ENCODE assay signal across 8 cellular contexts in genomic region chr3:106609666-106610301, GRCh38.
A peak's percentile ranks its signal among the peaks of the same experiment; 100 is the strongest.
DNase-seq lines count a peak whose midpoint lies in the region; ATAC-seq, FAIRE-seq and TF ChIP-seq lines count a peak whose summit lies in the region.

No MANE protein-coding gene starts in this region.

- ATAC-seq in A549: peak; percentile 82 to 89; a peak in 4 of 6 replicates
- peak; percentile 84 for ATAC-seq in GM18511 (IDR thresholded peaks at IDR 0.05; ENCODE audit: unreplicated experiment)
- ATAC-seq in HG03066 (IDR thresholded peaks at IDR 0.05; ENCODE audit: low read depth, unreplicated experiment): peak; percentile 86
- peak; percentile 65 for ATAC-seq in central memory CD8-positive, alpha-beta T cell (replicated peaks; ENCODE audit: extremely low read depth, poor library complexity, severe bottlenecking)
- peak; percentile 71 for ATAC-seq in left colon

- no peak overlapping the region for H3K4me3 Mint-ChIP-seq in central memory CD8-positive, alpha-beta T cell

- TF ChIP-seq CTCF in A549 (IDR thresholded peaks at IDR 0.05): peak; percentile 88

- H3K4me3 ChIP-seq in A549: no peak overlapping the region

- WGBS in A549 (ENCODE audit: missing lambda C conversion rate): 10% methylated on average over 2 of the region's 2 CpGs

- POLR2A ChIA-PET in A549 (lab: Yijun Ruan, JAX): no interaction called here

- peaks cover 9% of the 10 kb centered on the region; the same call in 2 of the 3 replicates for H3K9me3 ChIP-seq in A549

- no peaks in the 10 kb centered on the region for H3K27me3 Mint-ChIP-seq in central memory CD8-positive, alpha-beta T cell

- H3K4me2 ChIP-seq in A549: peak overlapping the region; percentile 21; the same call in 2 of the 3 replicates

- intact Hi-C loops in left colon (cut with DNase I, micrococcal nuclease): loop anchor here in 1 of 2 donors (10.0 kb wide), 1 partner anchor 925 kb away; no protein-coding TSS in a partner anchor

- peak; percentile 94 to 96 for TF ChIP-seq RAD21 in A549 (conservative IDR thresholded peaks at IDR 0.05 in 1 of 2, IDR thresholded peaks at IDR 0.05 in 1 of 2)

- peak; percentile 12 to 76 for DNase-seq in A549 (ENCODE audit: low read depth in 1 of 2, low spot score in 1 of 2)
- peak; percentile 66 for DNase-seq in NCI-H2196 treated with DMSO at 0.1 percent for 48 hours (lab: John Stamatoyannopoulos, UW; ENCODE audit: unreplicated experiment)
- DNase-seq in activated CD4-positive, CD25-positive, alpha-beta regulatory T cell treated with anti-CD3 and anti-CD28 coated beads, Interleukin-2, amount 50 U/mL, for 16 hours (ENCODE audit: low read depth, low spot score): peak; percentile 39
- peak; percentile 26 to 53 for DNase-seq in central memory CD8-positive, alpha-beta T cell (ENCODE audit: low spot score in 2 of 2)
- DNase-seq in left colon: peak; percentile 27 to 32
- peak; percentile 27 to 55 for DNase-seq in stimulated activated CD4-positive, alpha-beta T cell treated with anti-CD3 and anti-CD28 coated beads, Interleukin-4, amount 100 ng/mL, for 4 hours

- H3K27ac ChIP-seq in A549: peak overlapping the region; percentile 53 to 55; a peak in 5 of 6 replicates

- peak; percentile 43 for FAIRE-seq in A549 (lab: Jason Lieb, UNC)

- peaks cover 6% of the 10 kb centered on the region for H3K4me1 Mint-ChIP-seq in central memory CD8-positive, alpha-beta T cell

- no peaks in the 10 kb centered on the region for H3K36me3 Mint-ChIP-seq in central memory CD8-positive, alpha-beta T cell (ENCODE audit: insufficient read depth)

- TF ChIP-seq POLR2A in A549 (IDR thresholded peaks at IDR 0.05; ENCODE audit: low read length): no peak

- H3K27ac Mint-ChIP-seq in central memory CD8-positive, alpha-beta T cell (ENCODE audit: low read depth): no peak overlapping the region

- H3K9me3 Mint-ChIP-seq in central memory CD8-positive, alpha-beta T cell: no peaks in the 10 kb centered on the region

- CTCF ChIA-PET in A549 (lab: Yijun Ruan, JAX): interaction anchor here (0.5 to 2.2 kb wide), 43 partner anchors 9 to 1134 kb away, joined by 3 to 11 read pairs (median 3); no protein-coding TSS in a partner anchor

- no peak for TF ChIP-seq EP300 in A549 (IDR thresholded peaks at IDR 0.05)

- peaks cover 13% of the 10 kb centered on the region; the same call in 2 of the 3 replicates for H3K4me1 ChIP-seq in A549

TF ChIP-seq in A549, 52 proteins besides CTCF, POLR2A, EP300 and RAD21:
- TF ChIP-seq BCL3 (IDR thresholded peaks at IDR 0.05): no peak
- TF ChIP-seq HOXA7 (CRISPR knock-in tag; IDR thresholded peaks at IDR 0.05): no peak
- TF ChIP-seq SMC3 (IDR thresholded peaks at IDR 0.05): peak; percentile 93
TF ChIP-seq in A549: peak in this region for 1.
